ENCODE assay signal across 9 cellular contexts in genomic region chr11:3001496-3001895, GRCh38. TPM values are rescaled to one million over a fixed set of nuclear protein-coding genes. Genes with fewer than 3 reads are reported as not detected.
DNase-seq lines count a peak whose midpoint lies in the region; ATAC-seq and TF ChIP-seq lines count a peak whose summit lies in the region.
"Had no signal": no experiment of that assay in that cellular context is flagged by ENCODE, and none has a peak within 500 bp of the region (broad histone marks: within the 10 kb centered on the region; RNA-seq: fewer than 3 reads in every experiment).

No MANE protein-coding gene starts in this region.

- ATAC-seq in HG02763 (IDR thresholded peaks at IDR 0.05; ENCODE audit: unreplicated experiment), result no peak
- ATAC-seq in GM18909 (IDR thresholded peaks at IDR 0.05; ENCODE audit: poor library complexity, unreplicated experiment), result no peak
- no peak for ATAC-seq in HG03354 (IDR thresholded peaks at IDR 0.05; ENCODE audit: poor library complexity, severe bottlenecking, unreplicated experiment)

- TF ChIP-seq POLR2A in testis (IDR thresholded peaks at IDR 0.05), result no peak

- H3K9me3 ChIP-seq in testis, result no peaks in the 10 kb centered on the region

- no peaks in the 10 kb centered on the region for H3K27me3 ChIP-seq in testis

- 78 to 84% methylated on average over 3 to 6 of the region's 6 CpGs for WGBS in testis, 2 donors

- no peaks in the 10 kb centered on the region for H3K36me3 ChIP-seq in testis (ENCODE audit: low read depth, missing control alignments)

- POLR2A ChIA-PET in RWPE1 (lab: Yijun Ruan, JAX; ENCODE audit: low non-redundant PET), result no interaction called here

- CTCF ChIA-PET in RWPE1 (lab: Yijun Ruan, JAX), result interaction anchor here (1.0 kb wide), 1 partner anchor 90 kb away, joined by 4 read pairs; no protein-coding TSS in a partner anchor

- H3K4me3 ChIP-seq in testis, result no peak overlapping the region

- peak; percentile 21 for DNase-seq in DMS 273 treated with DMSO at 0.1 percent for 48 hours (lab: John Stamatoyannopoulos, UW)
- no peak for DNase-seq in RWPE1 (ENCODE audit: low spot score)
- DNase-seq in head of caudate nucleus, result peak; percentile 65 to 95 (median 85)
- DNase-seq in posterior vena cava (ENCODE audit: low spot score), result peak; percentile 73
- DNase-seq in testis, result no peak
- DNase-seq: NCI-H1048 had no signal

- intact Hi-C loops in head of caudate nucleus (cut with DNase I) (no loop called here), posterior vena cava (cut with DNase I) (no loop called here), testis (cut with DNase I; ENCODE audit: low total_unique reads) (no loop called here)

- H3K27ac ChIP-seq in RWPE1 (peak overlapping the region; percentile 94), testis (no peak overlapping the region)

- no peak for TF ChIP-seq CTCF in RWPE1 (conservative IDR thresholded peaks at IDR 0.05; ENCODE audit: low read depth)
- no peak for TF ChIP-seq CTCF in testis (IDR thresholded peaks at IDR 0.05)

- peaks cover 7% of the 10 kb centered on the region for H3K4me1 ChIP-seq in testis

RNA-seq across cellular contexts. Expression of gene NAP1L4, which starts 9.4 kb away (rescaled TPM):
- total RNA-seq in posterior vena cava (100 to 1,000 TPM in 1 of 2 donors, 10 to 100 TPM in 1; 89.0 to 118 TPM), testis (100 to 1,000 TPM; 165 to 206 TPM)
- polyA plus RNA-seq in testis (ENCODE audit: insufficient read depth, low read depth, low replicate concordance), result 208 TPM

RNA-seq across cellular contexts. Expression of gene CARS1, which starts 55.7 kb away (rescaled TPM):
- 10 to 100 TPM; 44.2 to 60.6 TPM for total RNA-seq in posterior vena cava
- total RNA-seq in testis, result 10 to 100 TPM; 34.8 to 43.8 TPM
- 48.2 TPM for polyA plus RNA-seq in testis (ENCODE audit: insufficient read depth, low read depth, low replicate concordance)

Comparison
In these comparisons a context has a peak if more than half of its experiments do, and no peak if none do; other contexts are left out.
1. DNase-seq: peak in DMS 273 treated with DMSO at 0.1 percent for 48 hours (single experiment), head of caudate nucleus (42 of 42) and posterior vena cava (single experiment); none in RWPE1 (single experiment) and testis (single experiment).